Comparison of ENCODE assay signal across 26 cellular contexts in the genomic region with DNA sequence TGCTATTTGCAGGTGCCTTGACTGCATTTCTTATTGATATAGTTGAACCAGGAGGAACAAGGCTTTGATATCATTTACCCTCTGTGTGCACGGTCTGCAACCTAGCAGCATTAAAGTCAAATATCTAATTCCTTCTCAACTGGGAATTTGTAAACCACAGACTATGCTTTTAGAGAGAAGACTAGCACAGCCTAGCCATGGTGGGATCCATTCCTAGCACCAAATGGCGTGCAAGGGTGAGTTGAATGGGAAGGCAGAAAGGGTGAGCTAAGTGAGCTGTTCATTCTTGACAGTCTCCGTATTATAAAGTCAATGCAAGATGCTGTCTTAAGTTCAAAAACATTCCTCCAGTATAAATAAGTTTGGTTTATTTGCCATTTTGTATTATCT. TPM values are rescaled to one million over a fixed set of nuclear protein-coding genes. Genes with fewer than 3 reads are reported as not detected.
"Had no signal": no experiment of that assay in that cellular context is flagged by ENCODE, and none has a peak within 500 bp of the region (broad histone marks: within the 10 kb centered on the region; RNA-seq: fewer than 3 reads in every experiment).

No MANE protein-coding gene starts in this region.

- H3K36me3 ChIP-seq: Peyer's patch, SJCRH30 had no signal

- DNase-seq: activated CD4-positive, alpha-beta T cell treated with anti-CD3 and anti-CD28 coated beads for 4 hours; activated CD8-positive, alpha-beta memory T cell treated with anti-CD3 and anti-CD28 coated beads, Interleukin-2, amount 50 U/mL, for 4 hours; activated CD8-positive, alpha-beta T cell treated with anti-CD3 and anti-CD28 coated beads for 36 hours; activated gamma-delta T cell treated with Interleukin-2 at 50 U/mL for 16 hours; activated naive CD4-positive, alpha-beta T cell treated with anti-CD3 and anti-CD28 coated beads, Interleukin-2, amount 10 ng/mL, durations not matched to agents 7 days and 5 days; activated naive CD8-positive, alpha-beta T cell treated with anti-CD3 and anti-CD28 coated beads for 36 hours; activated T-cell treated with anti-CD3 and anti-CD28 coated beads, Interleukin-2, amount 50 U/mL, for 72 hours; aorta; body of pancreas; NCI-H1092; NCI-H1417; NCI-H1930; NCI-H2107; NCI-H2171 treated with DMSO at 0.1 percent for 48 hours; NCI-H226; NCI-H526; NCI-H82; Peyer's patch; Right ventricle myocardium superior; SJCRH30 had no signal

- H3K4me3 Mint-ChIP-seq: activated CD8-positive, alpha-beta T cell treated with anti-CD3 and anti-CD28 coated beads for 36 hours; activated naive CD4-positive, alpha-beta T cell treated with anti-CD3 and anti-CD28 coated beads, Interleukin-2, amount 10 ng/mL, durations not matched to agents 7 days and 5 days; activated naive CD8-positive, alpha-beta T cell treated with anti-CD3 and anti-CD28 coated beads for 36 hours; T-helper 1 cell treated with Interleukin-12 subunit alpha and Interleukin-12 subunit beta and Interleukin-4 antibody, amounts not matched to agents 30 μg/mL and 1 μg/mL, for 36 hours had no signal

- H3K27ac ChIP-seq: body of pancreas, KMS-11, Peyer's patch, RWPE1, SJCRH30 had no signal

- H3K27ac Mint-ChIP-seq: activated CD8-positive, alpha-beta T cell treated with anti-CD3 and anti-CD28 coated beads for 36 hours; activated naive CD4-positive, alpha-beta T cell treated with anti-CD3 and anti-CD28 coated beads, Interleukin-2, amount 10 ng/mL, durations not matched to agents 7 days and 5 days; activated naive CD8-positive, alpha-beta T cell treated with anti-CD3 and anti-CD28 coated beads for 36 hours; activated T-cell treated with anti-CD3 and anti-CD28 coated beads, Interleukin-2, amount 50 U/mL, for 72 hours; activated T-helper 2 cell treated with anti-CD3 and anti-CD28 coated beads, Interferon-gamma antibody, Interleukin-2, Interleukin-4, amounts not matched to agents 10 μg/mL and 5 μg/mL and 100 μg/mL, durations not matched to agents 14 hours and 24 hours and 36 hours; T-helper 1 cell treated with Interleukin-12 subunit alpha and Interleukin-12 subunit beta and Interleukin-4 antibody, amounts not matched to agents 30 μg/mL and 1 μg/mL, for 36 hours had no signal

- H3K4me2 ChIP-seq: KMS-11 had no signal

- H3K9me3 ChIP-seq: body of pancreas, Peyer's patch, SJCRH30 had no signal

- H3K9ac ChIP-seq: KMS-11 had no signal

- H3K4me3 ChIP-seq: body of pancreas, Peyer's patch, SJCRH30 had no signal

- H3K36me3 Mint-ChIP-seq: activated naive CD4-positive, alpha-beta T cell treated with anti-CD3 and anti-CD28 coated beads, Interleukin-2, amount 10 ng/mL, durations not matched to agents 7 days and 5 days; activated naive CD8-positive, alpha-beta T cell treated with anti-CD3 and anti-CD28 coated beads for 36 hours had no signal

- H3K9me3 Mint-ChIP-seq: activated CD8-positive, alpha-beta T cell treated with anti-CD3 and anti-CD28 coated beads for 36 hours; activated naive CD4-positive, alpha-beta T cell treated with anti-CD3 and anti-CD28 coated beads, Interleukin-2, amount 10 ng/mL, durations not matched to agents 7 days and 5 days; activated naive CD8-positive, alpha-beta T cell treated with anti-CD3 and anti-CD28 coated beads for 36 hours; activated T-cell treated with anti-CD3 and anti-CD28 coated beads, Interleukin-2, amount 50 U/mL, for 72 hours; activated T-helper 2 cell treated with anti-CD3 and anti-CD28 coated beads, Interferon-gamma antibody, Interleukin-2, Interleukin-4, amounts not matched to agents 10 μg/mL and 5 μg/mL and 100 μg/mL, durations not matched to agents 14 hours and 24 hours and 36 hours; T-helper 1 cell treated with Interleukin-12 subunit alpha and Interleukin-12 subunit beta and Interleukin-4 antibody, amounts not matched to agents 30 μg/mL and 1 μg/mL, for 36 hours had no signal

- ATAC-seq: activated CD4-positive, CD25-positive, alpha-beta regulatory T cell treated with anti-CD3 and anti-CD28 coated beads, Interleukin-2, amount 50 U/mL, for 24 hours; activated CD8-positive, alpha-beta T cell treated with anti-CD3 and anti-CD28 coated beads for 36 hours; activated T-cell treated with anti-CD3 and anti-CD28 coated beads, Interleukin-2, amount 50 U/mL, for 72 hours; body of pancreas had no signal

- H3K27me3 ChIP-seq: body of pancreas, SJCRH30 had no signal

RNA-seq across cellular contexts. Expression of gene ZNF365, which starts 2.9 kb away (rescaled TPM):
- total RNA-seq: activated CD8-positive, alpha-beta T cell treated with anti-CD3 and anti-CD28 coated beads for 36 hours; activated naive CD8-positive, alpha-beta T cell treated with anti-CD3 and anti-CD28 coated beads for 36 hours; activated T-helper 2 cell treated with anti-CD3 and anti-CD28 coated beads, Interferon-gamma antibody, Interleukin-2, Interleukin-4, amounts not matched to agents 10 μg/mL and 5 μg/mL and 100 μg/mL, durations not matched to agents 14 hours and 24 hours and 36 hours; OCI-LY7; Right ventricle myocardium superior had no signal
